16 cellular contexts compared by ENCODE assay signal in genomic region chr9:120303519-120303918, GRCh38.
"Had no signal": no experiment of that assay in that cellular context is flagged by ENCODE, and none has a peak within 500 bp of the region (broad histone marks: within the 10 kb centered on the region; RNA-seq: fewer than 3 reads in every experiment).

No MANE protein-coding gene starts in this region.

- DNase-seq: KBM-7, MV-4-11, NCI-H1092, NCI-H1436, NCI-H2029, NCI-H2171, NCI-H226, NCI-H446, NCI-H510A, NCI-H524 treated with DMSO at 0.1 percent for 48 hours, NCI-H69, NCI-H774, SHP77, SK-N-SH, SW 1271 had no signal

- H3K27ac ChIP-seq: RWPE1 had no signal

- H3K9me3 ChIP-seq: SK-N-SH had no signal
